14 cellular contexts compared by ENCODE assay signal in the genomic region with DNA sequence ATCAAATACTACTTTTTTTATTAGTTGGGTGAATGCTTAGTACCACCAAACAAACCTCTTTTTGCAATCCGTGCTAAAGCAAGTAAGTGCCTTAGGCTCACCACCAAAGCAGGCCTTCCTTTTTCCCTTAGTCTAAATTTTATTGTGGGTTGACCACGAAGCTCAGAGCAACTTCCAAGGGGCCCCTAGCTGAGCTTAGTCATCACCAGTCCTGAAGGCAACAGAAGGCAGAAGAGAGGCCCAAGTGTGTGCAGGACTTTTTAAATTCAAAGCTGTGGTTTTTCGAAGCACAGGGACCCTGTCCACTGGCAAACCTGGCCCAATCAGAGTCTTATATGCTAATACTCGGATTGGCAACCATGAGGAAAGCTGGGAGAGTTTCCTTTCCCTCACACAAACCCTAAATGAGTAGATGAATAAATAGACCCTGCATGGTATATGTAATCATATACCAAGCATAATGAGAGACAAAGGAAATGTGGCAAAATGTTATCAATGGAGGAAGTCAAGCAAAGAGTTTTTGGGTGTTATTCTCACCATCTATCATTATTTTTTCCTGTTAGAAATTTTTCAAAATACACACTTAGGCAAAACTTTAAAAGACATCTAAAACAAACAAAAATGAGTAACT.
DNase-seq lines count a peak whose midpoint lies in the region; ATAC-seq and TF ChIP-seq lines count a peak whose summit lies in the region.
"Had no signal": no experiment of that assay in that cellular context is flagged by ENCODE, and none has a peak within 500 bp of the region (broad histone marks: within the 10 kb centered on the region; RNA-seq: fewer than 3 reads in every experiment).

No MANE protein-coding gene starts in this region.

- H3K4me3 ChIP-seq in smooth muscle cell (no peak overlapping the region), GM23338 (no peak overlapping the region)
- H3K4me3 ChIP-seq: body of pancreas, sigmoid colon had no signal

- H3K27ac Mint-ChIP-seq in activated CD4-positive, alpha-beta T cell treated with anti-CD3 and anti-CD28 coated beads for 36 hours: peak overlapping the region; percentile 20
- peak overlapping the region; percentile 96 to 98 for H3K27ac Mint-ChIP-seq in effector memory CD8-positive, alpha-beta T cell
- H3K27ac Mint-ChIP-seq in GM23338: no peak overlapping the region

- H3K27ac ChIP-seq in smooth muscle cell (ENCODE audit: low read depth): peak overlapping the region; percentile 42
- no peak overlapping the region for H3K27ac ChIP-seq in GM23338 (ENCODE audit: low read depth)
- H3K27ac ChIP-seq: body of pancreas, sigmoid colon had no signal

- H3K9me3 Mint-ChIP-seq in activated CD4-positive, alpha-beta T cell treated with anti-CD3 and anti-CD28 coated beads for 36 hours (ENCODE audit: low read depth): no peaks in the 10 kb centered on the region
- no peaks in the 10 kb centered on the region for H3K9me3 Mint-ChIP-seq in effector memory CD8-positive, alpha-beta T cell
- no peaks in the 10 kb centered on the region; the same call in 2 of the 3 replicates for H3K9me3 Mint-ChIP-seq in GM23338
- H3K9me3 Mint-ChIP-seq: naive B cell had no signal

- H3K79me2 ChIP-seq in smooth muscle cell (ENCODE audit: low read depth) (no peaks in the 10 kb centered on the region), GM23338 (replicated peaks; ENCODE audit: insufficient read depth) (no peaks in the 10 kb centered on the region)

- H3K4me1 Mint-ChIP-seq in activated CD4-positive, alpha-beta T cell treated with anti-CD3 and anti-CD28 coated beads for 36 hours: peaks cover 40% of the 10 kb centered on the region
- peaks cover 55 to 62% of the 10 kb centered on the region in 2 donors for H3K4me1 Mint-ChIP-seq in effector memory CD8-positive, alpha-beta T cell (ENCODE audit: low read depth in 2 of 2)
- H3K4me1 Mint-ChIP-seq in GM23338: peaks cover 42% of the 10 kb centered on the region

- H2AFZ ChIP-seq in smooth muscle cell (ENCODE audit: low read depth) (no peak overlapping the region), GM23338 (no peak overlapping the region)

- intact Hi-C loops in activated CD4-positive, alpha-beta T cell treated with anti-CD3 and anti-CD28 coated beads for 36 hours (cut with DNase I, micrococcal nuclease): loop anchor here (1.0 to 5.0 kb wide), 2 partner anchors 30 to 1081 kb away; a partner anchor contains a TSS

- H4K20me1 ChIP-seq in smooth muscle cell (ENCODE audit: low read depth) (no peaks in the 10 kb centered on the region), GM23338 (replicated peaks; ENCODE audit: insufficient read depth) (peaks cover 8% of the 10 kb centered on the region)

- H3K4me1 ChIP-seq in smooth muscle cell (ENCODE audit: low read depth): peaks cover 38% of the 10 kb centered on the region
- H3K4me1 ChIP-seq in GM23338 (ENCODE audit: insufficient read depth): peaks cover 42% of the 10 kb centered on the region
- H3K4me1 ChIP-seq: body of pancreas, sigmoid colon had no signal

- WGBS in smooth muscle cell (ENCODE audit: low lambda C conversion rate): 14% methylated on average over 4 of the region's 4 CpGs

- H3K27me3 Mint-ChIP-seq in activated CD4-positive, alpha-beta T cell treated with anti-CD3 and anti-CD28 coated beads for 36 hours: peaks cover 15% of the 10 kb centered on the region
- no peaks in the 10 kb centered on the region for H3K27me3 Mint-ChIP-seq in effector memory CD8-positive, alpha-beta T cell
- H3K27me3 Mint-ChIP-seq in GM23338 (ENCODE audit: insufficient read depth, low read depth, poor library complexity): peaks cover 65% of the 10 kb centered on the region
- H3K27me3 Mint-ChIP-seq: naive B cell had no signal

- POLR2A ChIA-PET in activated CD4-positive, alpha-beta T cell treated with anti-CD3 and anti-CD28 coated beads for 36 hours (lab: Charles Lee): no interaction called here

- H3K4me2 ChIP-seq in smooth muscle cell (peak overlapping the region; percentile 58), GM23338 (no peak overlapping the region)

- CTCF ChIA-PET in activated CD4-positive, alpha-beta T cell treated with anti-CD3 and anti-CD28 coated beads for 36 hours (lab: Charles Lee): interaction anchor here (0.7 kb wide), 1 partner anchor 12 kb away, joined by 3 read pairs; no protein-coding TSS in a partner anchor

- H3K27me3 ChIP-seq in smooth muscle cell (ENCODE audit: low read depth) (peaks cover 19% of the 10 kb centered on the region), GM23338 (ENCODE audit: insufficient read depth) (peaks cover 57% of the 10 kb centered on the region)
- H3K27me3 ChIP-seq: body of pancreas, sigmoid colon had no signal

- H3K36me3 ChIP-seq in smooth muscle cell (ENCODE audit: low read depth) (no peaks in the 10 kb centered on the region), GM23338 (ENCODE audit: insufficient read depth) (no peaks in the 10 kb centered on the region)
- H3K36me3 ChIP-seq: sigmoid colon had no signal

- no peaks in the 10 kb centered on the region for H3K9me2 ChIP-seq in GM23338 (ENCODE audit: insufficient read depth)

- H3K9ac ChIP-seq in smooth muscle cell (ENCODE audit: low read depth): no peak overlapping the region

- ATAC-seq in activated CD4-positive, alpha-beta T cell treated with anti-CD3 and anti-CD28 coated beads for 36 hours: peak; percentile 25
- peak; percentile 25 for ATAC-seq in effector memory CD8-positive, alpha-beta T cell (replicated peaks)
- ATAC-seq in HG03175 (IDR thresholded peaks at IDR 0.05; ENCODE audit: unreplicated experiment) (no peak), GM23338 (no peak)
- ATAC-seq: body of pancreas had no signal

- peak; percentile 35 for DNase-seq in activated CD4-positive, alpha-beta T cell treated with anti-CD3 and anti-CD28 coated beads for 36 hours
- no peak for DNase-seq in activated CD4-positive, alpha-beta T cell treated with anti-CD3 and anti-CD28 coated beads, Interleukin-2, amount 50 U/mL, for 4 hours
- DNase-seq in NOMO-1 treated with dmso at 0.1 percent for 144 hours (lab: John Stamatoyannopoulos, UW; ENCODE audit: unreplicated experiment) (peak; percentile 82), smooth muscle cell (lab: John Stamatoyannopoulos, UW; ENCODE audit: unreplicated experiment) (peak; percentile 3), COLO829 (ENCODE audit: low spot score) (no peak), GM23338 (ENCODE audit: low spot score) (no peak)
- DNase-seq in effector memory CD8-positive, alpha-beta T cell: no peak
- DNase-seq: body of pancreas, GF-D8, naive B cell, NCI-H1694 treated with DMSO at 0.1 percent for 48 hours, sigmoid colon, trophoblast cell had no signal

- TF ChIP-seq CTCF in smooth muscle cell (IDR thresholded peaks at IDR 0.05; ENCODE audit: borderline replicate concordance, insufficient read depth, poor library complexity, severe bottlenecking): no peak
- TF ChIP-seq CTCF in GM23338 (conservative IDR thresholded peaks at IDR 0.05; ENCODE audit: low read depth in 2 of 2): no peak

- H3F3A ChIP-seq in smooth muscle cell (ENCODE audit: low read depth) (peaks cover 17% of the 10 kb centered on the region), GM23338 (replicated peaks; ENCODE audit: low read depth) (0 out of 2 replicates have a peak, but pooled peaks cover 4% of the 10 kb centered on the region)

- H3K9me3 ChIP-seq in smooth muscle cell (replicated peaks; ENCODE audit: low read depth): no peaks in the 10 kb centered on the region
- H3K9me3 ChIP-seq: body of pancreas, sigmoid colon had no signal

- H3K36me3 Mint-ChIP-seq in activated CD4-positive, alpha-beta T cell treated with anti-CD3 and anti-CD28 coated beads for 36 hours (ENCODE audit: low read depth): no peaks in the 10 kb centered on the region
- peaks cover 10% of the 10 kb centered on the region for H3K36me3 Mint-ChIP-seq in effector memory CD8-positive, alpha-beta T cell (ENCODE audit: insufficient read depth)
- H3K36me3 Mint-ChIP-seq in GM23338 (ENCODE audit: low read depth): no peaks in the 10 kb centered on the region
- H3K36me3 Mint-ChIP-seq: naive B cell had no signal

- H3K4me3 Mint-ChIP-seq in activated CD4-positive, alpha-beta T cell treated with anti-CD3 and anti-CD28 coated beads for 36 hours: no peak overlapping the region
- peak overlapping the region; percentile 79 to 80 for H3K4me3 Mint-ChIP-seq in effector memory CD8-positive, alpha-beta T cell
- H3K4me3 Mint-ChIP-seq in GM23338: no peak overlapping the region

TF ChIP-seq in GM23338, 12 proteins besides CTCF, POLR2A, EP300 and RAD21 (continues in another document):
- TF ChIP-seq, protein P1, sequence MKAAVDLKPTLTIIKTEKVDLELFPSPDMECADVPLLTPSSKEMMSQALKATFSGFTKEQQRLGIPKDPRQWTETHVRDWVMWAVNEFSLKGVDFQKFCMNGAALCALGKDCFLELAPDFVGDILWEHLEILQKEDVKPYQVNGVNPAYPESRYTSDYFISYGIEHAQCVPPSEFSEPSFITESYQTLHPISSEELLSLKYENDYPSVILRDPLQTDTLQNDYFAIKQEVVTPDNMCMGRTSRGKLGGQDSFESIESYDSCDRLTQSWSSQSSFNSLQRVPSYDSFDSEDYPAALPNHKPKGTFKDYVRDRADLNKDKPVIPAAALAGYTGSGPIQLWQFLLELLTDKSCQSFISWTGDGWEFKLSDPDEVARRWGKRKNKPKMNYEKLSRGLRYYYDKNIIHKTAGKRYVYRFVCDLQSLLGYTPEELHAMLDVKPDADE (IDR thresholded peaks at IDR 0.05): no peak
- TF ChIP-seq CREB1 (CRISPR knock-in tag; IDR thresholded peaks at IDR 0.05; ENCODE audit: low read depth): no peak
- no peak for TF ChIP-seq POLR2AphosphoS5 (IDR thresholded peaks at IDR 0.05; ENCODE audit: low read depth)
- no peak for TF ChIP-seq JUNB (IDR thresholded peaks at IDR 0.05; ENCODE audit: unreplicated experiment)

Comparison
In these comparisons a context has a peak if more than half of its experiments do, and no peak if none do; other contexts are left out.
1. DNase-seq: peak in activated CD4-positive, alpha-beta T cell treated with anti-CD3 and anti-CD28 coated beads for 36 hours (single experiment), NOMO-1 treated with dmso at 0.1 percent for 144 hours (single experiment) and smooth muscle cell (single experiment); none in activated CD4-positive, alpha-beta T cell treated with anti-CD3 and anti-CD28 coated beads, Interleukin-2, amount 50 U/mL, for 4 hours (0 of 2), effector memory CD8-positive, alpha-beta T cell (0 of 3), COLO829 (single experiment) and GM23338 (single experiment).
2. ATAC-seq: peak in activated CD4-positive, alpha-beta T cell treated with anti-CD3 and anti-CD28 coated beads for 36 hours (single experiment) and effector memory CD8-positive, alpha-beta T cell (single experiment); none in HG03175 (single experiment) and GM23338 (single experiment).
3. H3K4me3 Mint-ChIP-seq: peak in effector memory CD8-positive, alpha-beta T cell (2 of 2); none in activated CD4-positive, alpha-beta T cell treated with anti-CD3 and anti-CD28 coated beads for 36 hours (single experiment) and GM23338 (single experiment).